In genomic region chrX:68910743-68911142, GRCh38 we compare ENCODE assay signal across 1 cellular context.
TF ChIP-seq lines count a peak whose summit lies in the region.

No MANE protein-coding gene starts in this region.

TF ChIP-seq in H1, 55 proteins besides CTCF, POLR2A, EP300 and RAD21:
- no peak for TF ChIP-seq TCF12 (IDR thresholded peaks at IDR 0.05; ENCODE audit: low read depth, low read length)
- no peak for TF ChIP-seq EZH2 (IDR thresholded peaks at IDR 0.05; ENCODE audit: low read depth, low read length, severe bottlenecking)
- no peak for TF ChIP-seq CREB1 (IDR thresholded peaks at IDR 0.05)
- no peak for TF ChIP-seq SIRT6 (IDR thresholded peaks at IDR 0.05; ENCODE audit: low read length)
- TF ChIP-seq SRF (IDR thresholded peaks at IDR 0.05; ENCODE audit: low read depth, low read length): no peak
- no peak for TF ChIP-seq RFX5 (IDR thresholded peaks at IDR 0.05; ENCODE audit: borderline replicate concordance, low read depth, low read length)
- TF ChIP-seq ATF3 (IDR thresholded peaks at IDR 0.05; ENCODE audit: insufficient read depth, low read depth, low read length): no peak
- no peak for TF ChIP-seq GABPA (IDR thresholded peaks at IDR 0.05; ENCODE audit: borderline replicate concordance, insufficient read depth, low read length)
- TF ChIP-seq SP2 (IDR thresholded peaks at IDR 0.05; ENCODE audit: low read length): no peak
- TF ChIP-seq EGR1 (IDR thresholded peaks at IDR 0.05; ENCODE audit: borderline replicate concordance, low read depth, low read length): no peak
- TF ChIP-seq SAP30 (IDR thresholded peaks at IDR 0.05; ENCODE audit: insufficient read depth, insufficient replicate concordance, low read length): no peak
- no peak for TF ChIP-seq KDM5A (IDR thresholded peaks at IDR 0.05; ENCODE audit: low read length)
- TF ChIP-seq PHF8 (conservative IDR thresholded peaks at IDR 0.05; ENCODE audit: low read depth, low read length): no peak
- no peak for TF ChIP-seq POU5F1 (IDR thresholded peaks at IDR 0.05; ENCODE audit: low read depth, low read length)
- TF ChIP-seq CHD2 (IDR thresholded peaks at IDR 0.05; ENCODE audit: low read length): no peak
- no peak for TF ChIP-seq MAFK (IDR thresholded peaks at IDR 0.05; ENCODE audit: low read depth, low read length)
- TF ChIP-seq HDAC6 (IDR thresholded peaks at IDR 0.05; ENCODE audit: low read depth, low read length): no peak
